8 cellular contexts compared by ENCODE assay signal in genomic region chr2:88307817-88308216, GRCh38.
DNase-seq lines count a peak whose midpoint lies in the region; ATAC-seq and TF ChIP-seq lines count a peak whose summit lies in the region.

No MANE protein-coding gene starts in this region.

- H3K23ac ChIP-seq in H9 (ENCODE audit: insufficient read length, low read depth, low read length): no peak overlapping the region

- no peak overlapping the region for H2BK5ac ChIP-seq in H9 (ENCODE audit: insufficient read length, low read length)

- no peaks in the 10 kb centered on the region for H3K27me3 ChIP-seq in H9 (ENCODE audit: insufficient read depth, low read length)
- no peaks in the 10 kb centered on the region for H3K27me3 ChIP-seq in kidney epithelial cell (ENCODE audit: control insufficient read depth, insufficient read depth, low read length)

- ATAC-seq in GM21381 (IDR thresholded peaks at IDR 0.05; ENCODE audit: unreplicated experiment) (no peak), HG02840 (IDR thresholded peaks at IDR 0.05; ENCODE audit: low FRiP score, unreplicated experiment) (no peak)

- H3K4me1 ChIP-seq in H9 (ENCODE audit: insufficient read depth, low read length): no peaks in the 10 kb centered on the region

- H3K9me3 ChIP-seq in H9 (ENCODE audit: control insufficient read depth, low read depth, low read length): no peaks in the 10 kb centered on the region

- H3K36me3 Mint-ChIP-seq in H9 (ENCODE audit: insufficient read depth in 1 of 3, low read depth in 3 of 3): peaks cover 0 to 31% (median 4%) of the 10 kb centered on the region in 3 experiments; a peak in 5 of 7 replicates

- H2BK120ac ChIP-seq in H9 (ENCODE audit: low read depth, low read length, poor library complexity, severe bottlenecking): no peak overlapping the region

- H3K4me2 ChIP-seq in H9 (ENCODE audit: insufficient read depth, insufficient read length, low read length): no peak overlapping the region

- no peak overlapping the region for H2AK5ac ChIP-seq in H9 (ENCODE audit: insufficient read length, low read length)

- H4K5ac ChIP-seq in H9 (ENCODE audit: insufficient read length, low read depth, low read length): no peak overlapping the region

- H2AFZ ChIP-seq in H9 (ENCODE audit: low read length): no peak overlapping the region

- no peak overlapping the region for H3K4ac ChIP-seq in H9 (ENCODE audit: low read depth, low read length)

- H2BK20ac ChIP-seq in H9 (ENCODE audit: low read depth, low read length, poor library complexity, severe bottlenecking): no peak overlapping the region

- no peaks in the 10 kb centered on the region for H3K23me2 ChIP-seq in H9 (ENCODE audit: insufficient read length, low read depth, low read length, poor library complexity, severe bottlenecking)

- H3K27ac Mint-ChIP-seq in H9: no peak overlapping the region

- H3K4me3 ChIP-seq in kidney epithelial cell (ENCODE audit: low read depth, low read length): no peak overlapping the region

- no peaks in the 10 kb centered on the region for H3K27me3 Mint-ChIP-seq in H9 (ENCODE audit: low read depth)

- no peak overlapping the region for H3K14ac ChIP-seq in H9 (ENCODE audit: insufficient read depth, low read length)

- H3K36me3 ChIP-seq in kidney epithelial cell (ENCODE audit: control insufficient read depth, insufficient read depth, low read length): no peaks in the 10 kb centered on the region

- H3K27ac ChIP-seq in H9 (ENCODE audit: insufficient read length, low read depth, low read length): no peak overlapping the region

- no peaks in the 10 kb centered on the region for H3K79me1 ChIP-seq in H9 (ENCODE audit: insufficient read depth, low read depth, low read length, poor library complexity, severe bottlenecking)

- no peak overlapping the region for H3K9ac ChIP-seq in H9 (ENCODE audit: extremely low read depth, insufficient read length, low read length)

- peak; percentile 43 for DNase-seq in D341Med (ENCODE audit: low spot score)
- DNase-seq in H9: peak; percentile 62
- peak; percentile 74 for DNase-seq in SKM-1 (lab: John Stamatoyannopoulos, UW; ENCODE audit: unreplicated experiment)
- DNase-seq in kidney epithelial cell (ENCODE audit: low read depth): no peak
- DNase-seq in ecto neural progenitor cell (ENCODE audit: low spot score): no peak
- no peak for DNase-seq in amygdala (lab: John Stamatoyannopoulos, UW)

- no peak overlapping the region for H3K56ac ChIP-seq in H9 (ENCODE audit: insufficient read length, low read depth, low read length)

- no peak overlapping the region for H3K18ac ChIP-seq in H9 (ENCODE audit: insufficient read length, low read depth, low read length)

- no peak overlapping the region for H4K8ac ChIP-seq in H9 (replicated peaks; ENCODE audit: insufficient read length, low read depth, low read length)

- H4K20me1 ChIP-seq in H9 (ENCODE audit: control insufficient read depth, insufficient read depth, insufficient read length): no peaks in the 10 kb centered on the region

- H2BK15ac ChIP-seq in H9 (ENCODE audit: low read depth, low read length): no peak overlapping the region

- H3K9me3 Mint-ChIP-seq in H9: peaks cover 23 to 39% of the 10 kb centered on the region in 2 experiments

- no peak overlapping the region for H2BK12ac ChIP-seq in H9 (ENCODE audit: insufficient read length, low read depth, low read length)

- H4K91ac ChIP-seq in H9 (ENCODE audit: insufficient read length, low read depth, low read length): no peak overlapping the region

- no peak overlapping the region for H3T11ph ChIP-seq in H9 (ENCODE audit: low read length)

- TF ChIP-seq CTCF in H9 (conservative IDR thresholded peaks at IDR 0.05) (peak; percentile 74), kidney epithelial cell (IDR thresholded peaks at IDR 0.05; ENCODE audit: insufficient read depth, low read length, poor library complexity, severe bottlenecking) (peak; percentile 56)

- peaks cover 0 to 2% of the 10 kb centered on the region in 2 experiments; a peak in 2 of 4 replicates for H3K4me1 Mint-ChIP-seq in H9

- no peak overlapping the region for H3K4me3 Mint-ChIP-seq in H9

- H3K79me2 ChIP-seq in H9 (ENCODE audit: insufficient read depth, low read length): no peaks in the 10 kb centered on the region

Comparison
In these comparisons a context has a peak if more than half of its experiments do, and no peak if none do; other contexts are left out.
1. DNase-seq: peak in D341Med (single experiment), H9 (single experiment) and SKM-1 (single experiment); none in kidney epithelial cell (single experiment), ecto neural progenitor cell (single experiment) and amygdala (0 of 56).